22 cellular contexts compared by ENCODE assay signal in the genomic region with DNA sequence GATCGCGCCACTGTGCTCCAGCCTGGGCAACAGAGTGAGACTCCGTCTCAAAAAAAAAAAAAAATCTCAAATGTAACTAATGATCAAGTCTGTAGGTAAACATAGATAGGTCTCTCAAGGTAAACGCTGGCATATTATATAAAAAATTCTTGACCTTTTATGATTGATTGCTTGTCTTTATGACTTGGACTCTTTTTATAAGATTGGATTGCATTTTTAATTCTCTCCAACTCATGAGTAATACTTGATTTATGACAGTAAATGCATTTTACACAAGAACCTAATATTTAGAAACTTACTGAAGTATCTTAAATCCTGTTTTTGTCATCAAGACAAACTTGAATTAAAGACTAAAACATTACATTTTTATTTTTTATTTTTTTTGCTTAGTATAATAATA.
"Had no signal": no experiment of that assay in that cellular context is flagged by ENCODE, and none has a peak within 500 bp of the region (broad histone marks: within the 10 kb centered on the region; RNA-seq: fewer than 3 reads in every experiment).

No MANE protein-coding gene starts in this region.

- H3K27me3 ChIP-seq: adrenal gland, colonic mucosa, transverse colon, vagina had no signal

- DNase-seq: activated CD4-positive, alpha-beta T cell treated with anti-CD3 and anti-CD28 coated beads for 1 hour; activated CD4-positive, alpha-beta T cell treated with anti-CD3 and anti-CD28 coated beads, Interleukin-2, amount 50 U/mL, for 4 hours; activated gamma-delta T cell treated with Interleukin-2 at 50 U/mL for 16 hours; activated T-cell treated with anti-CD3 and anti-CD28 coated beads for 4 hours; adrenal gland; central memory CD4-positive, alpha-beta T cell; colonic mucosa; hippocampal formation; islet precursor cell; midbrain; nephron progenitor cell; nucleus accumbens; stimulated activated CD4-positive, alpha-beta T cell treated with anti-CD3 and anti-CD28 coated beads, Interleukin-12 subunit alpha, Interleukin-12 subunit beta, amount 100 ng/mL, for 4 hours; stimulated activated CD4-positive, alpha-beta T cell treated with anti-CD3 and anti-CD28 coated beads, Interleukin-1b, Interleukin-23, amount 100 ng/mL, for 48 hours; stimulated activated naive CD8-positive, alpha-beta T cell treated with anti-CD3 and anti-CD28 coated beads, Interleukin-15, Interleukin-2, amounts not matched to agents 100 U/mL and 50 U/mL, for 24 hours; T-helper 2 cell; transverse colon; WERI-Rb-1 had no signal

- H3K36me3 ChIP-seq: adrenal gland, colonic mucosa, transverse colon, vagina, WERI-Rb-1 had no signal

- ATAC-seq: activated naive CD4-positive, alpha-beta T cell treated with anti-CD3 and anti-CD28 coated beads, Interleukin-2, amount 50 U/mL, for 72 hours; left lobe of liver; stimulated activated naive CD8-positive, alpha-beta T cell treated with anti-CD3 and anti-CD28 coated beads, Interleukin-15, Interleukin-2, amounts not matched to agents 100 U/mL and 50 U/mL, for 24 hours had no signal

- H3K4me3 ChIP-seq: adrenal gland, colonic mucosa, lung, transverse colon, vagina had no signal

- H3K27ac ChIP-seq: WERI-Rb-1 had no signal

- H3K4me1 ChIP-seq: colonic mucosa had no signal

- H3K9me3 ChIP-seq: adrenal gland, colonic mucosa, transverse colon, vagina had no signal
